Comparison of ENCODE assay signal across 1 cellular context in the genomic region with DNA sequence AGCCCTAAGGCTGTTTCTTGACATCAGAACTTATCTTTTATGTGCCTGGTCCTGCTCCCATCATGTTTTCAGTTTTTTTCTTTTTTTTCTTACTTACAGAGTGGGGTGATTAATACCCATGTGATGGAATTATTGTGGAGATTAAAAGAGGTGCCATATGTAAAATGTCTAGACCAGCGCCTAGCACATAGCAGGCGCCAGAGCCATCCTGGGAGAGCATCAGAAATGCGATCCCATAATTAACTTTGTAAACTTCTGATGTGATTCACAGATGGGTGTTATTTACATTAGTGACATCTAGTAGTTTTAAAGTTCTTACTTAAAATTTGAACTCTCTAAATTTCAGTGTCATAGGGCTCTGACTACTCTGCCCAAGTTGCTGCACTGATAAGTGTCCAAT.
TF ChIP-seq lines count a peak whose summit lies in the region.

No MANE protein-coding gene starts in this region.

TF ChIP-seq in endothelial cell of umbilical vein, 7 proteins besides CTCF, POLR2A, EP300 and RAD21 (continued from another document):
- no peak for TF ChIP-seq EZH2 (IDR thresholded peaks at IDR 0.05; ENCODE audit: borderline replicate concordance, low read depth, low read length, severe bottlenecking)
- no peak for TF ChIP-seq MYC (IDR thresholded peaks at IDR 0.05; ENCODE audit: low read depth, low read length)
- TF ChIP-seq, protein P1, sequence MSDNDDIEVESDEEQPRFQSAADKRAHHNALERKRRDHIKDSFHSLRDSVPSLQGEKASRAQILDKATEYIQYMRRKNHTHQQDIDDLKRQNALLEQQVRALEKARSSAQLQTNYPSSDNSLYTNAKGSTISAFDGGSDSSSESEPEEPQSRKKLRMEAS (IDR thresholded peaks at IDR 0.05; ENCODE audit: insufficient read depth, insufficient read length), result no peak
- no peak for TF ChIP-seq POLR2AphosphoS5 (IDR thresholded peaks at IDR 0.05; ENCODE audit: insufficient read depth, low read depth, low read length)
TF ChIP-seq in endothelial cell of umbilical vein: peak in this region for 0.
